Comparison of ENCODE assay signal across 8 cellular contexts in genomic region chr15:70098170-70098460, GRCh38. TPM values are rescaled to one million over a fixed set of nuclear protein-coding genes. Genes with fewer than 3 reads are reported as not detected.
DNase-seq lines count a peak whose midpoint lies in the region; ATAC-seq and TF ChIP-seq lines count a peak whose summit lies in the region.

No MANE protein-coding gene starts in this region.

- peak overlapping the region; percentile 97 for H3K4me3 Mint-ChIP-seq in endothelial cell (ENCODE audit: unreplicated experiment)

- H3K9me3 Mint-ChIP-seq in endothelial cell (ENCODE audit: unreplicated experiment): no peaks in the 10 kb centered on the region

- DNase-seq in RPMI8226 (peak; percentile 55), endothelial cell (ENCODE audit: low spot score) (no peak), posterior vena cava (ENCODE audit: low spot score) (peak; percentile 53), COLO829 (ENCODE audit: low spot score) (no peak)

- H3K4me3 ChIP-seq in GM08714 (ENCODE audit: low read length): peak overlapping the region; percentile 38; the same call in 1 of the 2 replicates

- H3K36me3 Mint-ChIP-seq in endothelial cell (ENCODE audit: low read depth, unreplicated experiment): no peaks in the 10 kb centered on the region

- peaks cover 37% of the 10 kb centered on the region for H3K4me1 Mint-ChIP-seq in endothelial cell (ENCODE audit: unreplicated experiment)

- peak overlapping the region; percentile 93 for H3K27ac Mint-ChIP-seq in endothelial cell (ENCODE audit: unreplicated experiment)

- peaks cover 13% of the 10 kb centered on the region for H3K27me3 Mint-ChIP-seq in endothelial cell (ENCODE audit: unreplicated experiment)

- intact Hi-C loops in posterior vena cava (cut with DNase I): loop anchor here in 1 of 2 donors (5.0 kb wide), 1 partner anchor 36 kb away; no protein-coding TSS in a partner anchor

- no peak for ATAC-seq in GM19395 (IDR thresholded peaks at IDR 0.05; ENCODE audit: unreplicated experiment)
- ATAC-seq in HG02623 (IDR thresholded peaks at IDR 0.05; ENCODE audit: unreplicated experiment): no peak
- no peak for ATAC-seq in HG02678 (IDR thresholded peaks at IDR 0.05; ENCODE audit: unreplicated experiment)

- no peak for TF ChIP-seq CTCF in endothelial cell (IDR thresholded peaks at IDR 0.05; ENCODE audit: unreplicated experiment)

RNA-seq across cellular contexts. Expression of gene TLE3, which starts 0.4 kb away (rescaled TPM):
- total RNA-seq in endothelial cell (ENCODE audit: unreplicated experiment) (80.8 TPM), posterior vena cava (10 to 100 TPM; 45.5 to 50.9 TPM)

Comparison
In these comparisons a context has a peak if more than half of its experiments do, and no peak if none do; other contexts are left out.
1. DNase-seq: peak in RPMI8226 (single experiment) and posterior vena cava (single experiment); none in endothelial cell (single experiment) and COLO829 (single experiment).